Comparison of ENCODE assay signal across 23 cellular contexts in the genomic region with DNA sequence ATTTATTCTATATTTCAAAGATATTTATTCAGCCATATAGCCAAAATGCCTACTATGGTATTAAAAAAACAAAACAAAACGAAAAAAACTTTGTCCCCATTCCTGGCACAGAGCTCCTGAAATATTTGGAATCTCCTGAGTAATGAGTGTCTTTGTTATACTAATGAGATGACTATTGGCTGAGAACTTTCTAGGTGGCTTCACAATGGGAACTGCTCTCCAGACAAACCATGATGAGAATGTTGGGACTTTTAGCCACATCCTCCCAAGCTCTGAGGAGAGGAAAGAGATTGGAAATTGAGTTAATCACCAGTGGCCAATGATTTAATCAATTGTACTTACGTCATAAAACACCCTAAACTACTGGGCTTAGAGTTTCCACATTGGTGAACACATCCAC.
"Had no signal": no experiment of that assay in that cellular context is flagged by ENCODE, and none has a peak within 500 bp of the region (broad histone marks: within the 10 kb centered on the region; RNA-seq: fewer than 3 reads in every experiment).

No MANE protein-coding gene starts in this region.

- H3K4me1 ChIP-seq: esophagus squamous epithelium, parathyroid adenoma, right lobe of liver, suprapubic skin, transverse colon, upper lobe of right lung, uterus had no signal

- H3K9ac ChIP-seq: neural progenitor cell, parathyroid adenoma had no signal

- H3K9me3 ChIP-seq: esophagus squamous epithelium, right lobe of liver, suprapubic skin, transverse colon, upper lobe of right lung, uterus had no signal

- H3K27me3 ChIP-seq: esophagus squamous epithelium, neural progenitor cell, right lobe of liver, suprapubic skin, transverse colon, upper lobe of right lung, uterus had no signal

- H3K27ac ChIP-seq: coronary artery, esophagus squamous epithelium, neural progenitor cell, parathyroid adenoma, right lobe of liver, suprapubic skin, transverse colon, upper lobe of right lung, uterus had no signal

- H3K36me3 ChIP-seq: esophagus squamous epithelium, neural progenitor cell, right lobe of liver, suprapubic skin, transverse colon, upper lobe of right lung, uterus had no signal

- DNase-seq: dermis blood vessel endothelial cell; effector memory CD4-positive, alpha-beta T cell; erythroblast; esophagus squamous epithelium; foreskin melanocyte; hypothalamus; kidney; midbrain; naive thymus-derived CD4-positive, alpha-beta T cell; right lobe of liver; small intestine; stimulated activated CD4-positive, alpha-beta T cell treated with anti-CD3 and anti-CD28 coated beads, Interleukin-15, amount 100 ng/mL, for 24 hours; stimulated activated CD4-positive, alpha-beta T cell treated with anti-CD3 and anti-CD28 coated beads, Interleukin-2, amount 100 ng/mL, for 48 hours; stimulated activated naive B cell treated with anti-CD40 and anti-IgM and Interleukin-4, amounts not matched to agents 10 μg/mL and 1 μg/mL and 100 μg/mL, for 72 hours; transverse colon; upper lobe of right lung; uterus had no signal

- H3K4me3 ChIP-seq: coronary artery, esophagus squamous epithelium, lung, neural progenitor cell, right lobe of liver, suprapubic skin, transverse colon, upper lobe of right lung, uterus had no signal

- ATAC-seq: left lobe of liver; naive thymus-derived CD4-positive, alpha-beta T cell; right lobe of liver; stimulated activated naive B cell treated with anti-CD40 and anti-IgM and Interleukin-4, amounts not matched to agents 10 μg/mL and 1 μg/mL and 100 μg/mL, for 72 hours; upper lobe of right lung had no signal
